Comparison of ENCODE assay signal across 27 cellular contexts in the genomic region with DNA sequence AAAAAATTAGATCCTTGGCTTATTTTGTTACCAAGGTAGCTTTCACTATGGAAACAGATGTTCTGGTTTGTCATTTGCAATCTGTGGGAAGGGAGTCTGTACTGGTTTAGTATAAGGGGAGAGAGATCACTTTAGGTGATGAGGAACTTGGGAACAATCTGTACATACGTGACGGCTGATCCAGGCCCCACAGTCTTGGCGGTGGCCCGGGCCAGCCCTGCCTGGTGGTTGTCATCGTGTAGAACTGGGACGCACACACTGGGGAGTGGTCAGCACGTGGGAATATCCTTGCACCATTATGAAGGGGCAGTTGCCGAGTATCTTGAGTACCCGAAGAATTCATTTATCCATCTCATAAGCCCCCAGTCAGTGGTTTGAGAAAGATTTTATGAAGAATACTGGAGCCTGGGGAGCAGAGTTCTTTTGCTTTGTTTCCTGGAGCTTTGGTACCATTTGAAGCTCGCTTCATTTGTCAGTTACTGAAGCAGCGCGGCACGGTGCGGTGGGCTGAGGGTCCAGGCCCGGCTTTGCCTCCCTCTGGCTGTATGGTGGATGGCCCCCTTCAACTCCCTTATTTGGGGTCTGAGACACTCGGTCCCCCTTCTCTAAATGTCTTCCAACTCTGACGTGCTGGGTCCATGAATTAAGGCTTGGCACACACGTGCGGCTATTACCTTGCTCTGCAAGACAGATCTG. TPM values are rescaled to one million over a fixed set of nuclear protein-coding genes. Genes with fewer than 3 reads are reported as not detected.
"Had no signal": no experiment of that assay in that cellular context is flagged by ENCODE, and none has a peak within 500 bp of the region (broad histone marks: within the 10 kb centered on the region; RNA-seq: fewer than 3 reads in every experiment).

No MANE protein-coding gene starts in this region.

- H3K4me3 ChIP-seq: ascending aorta, coronary artery, lower lobe of right lung, mucosa of descending colon, tibial artery had no signal

- ATAC-seq: activated CD4-positive, CD25-positive, alpha-beta regulatory T cell treated with anti-CD3 and anti-CD28 coated beads, Interleukin-2, amount 50 U/mL, for 24 hours; activated CD8-positive, alpha-beta T cell treated with anti-CD3 and anti-CD28 coated beads, Interleukin-2, amount 10 ng/mL, durations not matched to agents 7 days and 5 days; left lobe of liver; mucosa of descending colon had no signal

- H3K27me3 ChIP-seq: ascending aorta, tibial artery had no signal

- H3K9me3 ChIP-seq: ascending aorta, lower lobe of right lung, mucosa of descending colon, tibial artery had no signal

- DNase-seq: activated CD4-positive, alpha-beta T cell treated with anti-CD3 and anti-CD28 coated beads, Interleukin-2, amount 10 ng/mL, durations not matched to agents 7 days and 5 days; activated CD8-positive, alpha-beta T cell treated with anti-CD3 and anti-CD28 coated beads, Interleukin-2, amount 10 ng/mL, durations not matched to agents 7 days and 5 days; activated gamma-delta T cell; activated naive CD4-positive, alpha-beta T cell treated with anti-CD3 and anti-CD28 coated beads, Interleukin-2, amount 50 U/mL, for 16 hours; foreskin fibroblast; lower lobe of right lung; mesendoderm; mucosa of descending colon; naive B cell; stimulated activated CD4-positive, alpha-beta T cell treated with anti-CD3 and anti-CD28 coated beads, Interleukin-12 subunit alpha, Interleukin-12 subunit beta, amount 100 ng/mL, for 4 hours; stimulated activated CD4-positive, alpha-beta T cell treated with anti-CD3 and anti-CD28 coated beads, Interleukin-4, amount 100 ng/mL, for 4 hours; substantia nigra; SW 1271; tibial artery had no signal

- H3K4me1 ChIP-seq: ascending aorta, lower lobe of right lung, tibial artery had no signal

- H3K36me3 ChIP-seq: ascending aorta, lower lobe of right lung had no signal

- H3K27ac ChIP-seq: ascending aorta, coronary artery, epithelial cell of prostate, lower lobe of right lung, tibial artery, VCaP had no signal

RNA-seq across cellular contexts. Expression of a gene that starts 22.8 kb away (rescaled TPM):
- total RNA-seq: activated CD4-positive, alpha-beta T cell treated with anti-CD3 and anti-CD28 coated beads, Interleukin-2, amount 10 ng/mL, durations not matched to agents 7 days and 5 days; activated CD8-positive, alpha-beta T cell treated with anti-CD3 and anti-CD28 coated beads, Interleukin-2, amount 10 ng/mL, durations not matched to agents 7 days and 5 days; activated T-helper 1 cell treated with anti-CD3 and anti-CD28 coated beads, Interleukin-12 subunit alpha, Interleukin-12 subunit beta, Interleukin-2, Interleukin-4 antibody, amounts not matched to agents 30 ng/mL and 10 ng/mL and 1 ng/mL, durations not matched to agents 14 hours and 24 hours and 36 hours; ascending aorta; fibroblast of lung; kidney epithelial cell; left lobe of liver; lower lobe of right lung; mucosa of descending colon; osteoblast; posterior vena cava; T-helper 2 cell treated with Interferon-gamma antibody and Interleukin-4, amounts not matched to agents 100 ng/mL and 5 ng/mL, for 36 hours; ureter had no signal
- polyA plus RNA-seq: fibroblast of lung had no signal
